16 cellular contexts compared by ENCODE assay signal in genomic region chr3:60076307-60076706, GRCh38.
DNase-seq lines count a peak whose midpoint lies in the region; ATAC-seq and TF ChIP-seq lines count a peak whose summit lies in the region.
"Had no signal": no experiment of that assay in that cellular context is flagged by ENCODE, and none has a peak within 500 bp of the region (broad histone marks: within the 10 kb centered on the region; RNA-seq: fewer than 3 reads in every experiment).

No MANE protein-coding gene starts in this region.

- peak overlapping the region; percentile 60 for H3K4me3 Mint-ChIP-seq in activated T-cell treated with anti-CD3 and anti-CD28 coated beads, Interleukin-2, amount 50 U/mL, for 4 hours
- H3K4me3 Mint-ChIP-seq: nephron progenitor cell had no signal

- H3K27ac ChIP-seq in OCI-LY1 (ENCODE audit: low read depth, low read length, poor library complexity, severe bottlenecking) (no peak overlapping the region), thoracic aorta (no peak overlapping the region)
- no peak overlapping the region for H3K27ac ChIP-seq in effector memory CD4-positive, alpha-beta T cell (ENCODE audit: insufficient read depth, low read length, poor library complexity, severe bottlenecking)
- H3K27ac ChIP-seq: SK-N-MC, skin epidermis had no signal

- no peak overlapping the region for H3K9ac ChIP-seq in OCI-LY1 (ENCODE audit: low read length)

- DNase-seq in activated T-cell treated with anti-CD3 and anti-CD28 coated beads, Interleukin-2, amount 50 U/mL, for 4 hours: no peak
- no peak for DNase-seq in activated T-cell treated with anti-CD3 and anti-CD28 coated beads for 4 hours
- DNase-seq in effector memory CD4-positive, alpha-beta T cell: no peak
- DNase-seq in thoracic aorta (ENCODE audit: low spot score): no peak
- no peak for DNase-seq in NCI-H69 (lab: John Stamatoyannopoulos, UW)
- no peak for DNase-seq in GM13976 (ENCODE audit: low spot score)
- DNase-seq: amniotic stem cell, foreskin melanocyte, NCI-H1417 treated with DMSO at 0.1 percent for 48 hours, NCI-H524 treated with DMSO at 0.1 percent for 48 hours, nephron progenitor cell, uterus had no signal

- H4K20me1 ChIP-seq in OCI-LY1 (ENCODE audit: insufficient read depth, low read length): no peaks in the 10 kb centered on the region

- no peaks in the 10 kb centered on the region for H3K9me3 Mint-ChIP-seq in activated T-cell treated with anti-CD3 and anti-CD28 coated beads, Interleukin-2, amount 50 U/mL, for 4 hours

- ATAC-seq in activated T-cell treated with anti-CD3 and anti-CD28 coated beads, Interleukin-2, amount 50 U/mL, for 4 hours: no peak
- no peak for ATAC-seq in thoracic aorta (ENCODE audit: insufficient number of reproducible peaks, low FRiP score, low read depth)
- ATAC-seq in HG03045 (IDR thresholded peaks at IDR 0.05; ENCODE audit: unreplicated experiment): no peak

- H3K27me3 ChIP-seq in OCI-LY1 (ENCODE audit: insufficient read depth, low read length) (no peaks in the 10 kb centered on the region), thoracic aorta (replicated peaks; ENCODE audit: insufficient read depth) (no peaks in the 10 kb centered on the region)
- H3K27me3 ChIP-seq in effector memory CD4-positive, alpha-beta T cell (replicated peaks; ENCODE audit: control insufficient read depth, insufficient read depth, low read length, poor library complexity, severe bottlenecking): no peaks in the 10 kb centered on the region
- H3K27me3 ChIP-seq: uterus had no signal

- TF ChIP-seq CTCF in OCI-LY1 (IDR thresholded peaks at IDR 0.05; ENCODE audit: low read length) (no peak), thoracic aorta (IDR thresholded peaks at IDR 0.05) (no peak), GM13976 (IDR thresholded peaks at IDR 0.05; ENCODE audit: borderline replicate concordance, control extremely low read depth, extremely low read depth, insufficient read depth, missing control alignments) (no peak)

- no peaks in the 10 kb centered on the region for H3F3A ChIP-seq in OCI-LY1 (ENCODE audit: insufficient read depth, low read length)

- H3K4me3 ChIP-seq in OCI-LY1 (ENCODE audit: low read depth, low read length, poor library complexity, severe bottlenecking) (peak overlapping the region; percentile 8), thoracic aorta (peak overlapping the region; percentile 31)
- peak overlapping the region; percentile 8 for H3K4me3 ChIP-seq in effector memory CD4-positive, alpha-beta T cell (ENCODE audit: insufficient read depth, low read depth, low read length, poor library complexity, severe bottlenecking)
- H3K4me3 ChIP-seq: SK-N-MC, skin epidermis, uterus had no signal

- peaks cover 4% of the 10 kb centered on the region for H3K36me3 Mint-ChIP-seq in activated T-cell treated with anti-CD3 and anti-CD28 coated beads, Interleukin-2, amount 50 U/mL, for 4 hours (ENCODE audit: insufficient read depth)

- no peak overlapping the region for H2AFZ ChIP-seq in OCI-LY1 (ENCODE audit: low read length)

- no peaks in the 10 kb centered on the region for H3K27me3 Mint-ChIP-seq in activated T-cell treated with anti-CD3 and anti-CD28 coated beads, Interleukin-2, amount 50 U/mL, for 4 hours (ENCODE audit: low read depth)

- in situ Hi-C loops in GM13976 (cut with MboI; ENCODE audit: low sequenced_read_pairs, unreplicated experiment): no loop called here

- H3K4me1 Mint-ChIP-seq in activated T-cell treated with anti-CD3 and anti-CD28 coated beads, Interleukin-2, amount 50 U/mL, for 4 hours (ENCODE audit: low read depth): peaks cover 68% of the 10 kb centered on the region

- H3K36me3 ChIP-seq in OCI-LY1 (ENCODE audit: insufficient read depth, low read length): no peaks in the 10 kb centered on the region
- H3K36me3 ChIP-seq in effector memory CD4-positive, alpha-beta T cell (ENCODE audit: control insufficient read depth, insufficient read depth, low read length): no peaks in the 10 kb centered on the region
- H3K36me3 ChIP-seq in thoracic aorta: no peaks in the 10 kb centered on the region
- H3K36me3 ChIP-seq: uterus had no signal

- H3K9me3 ChIP-seq in OCI-LY1 (ENCODE audit: low read length) (peaks cover 5% of the 10 kb centered on the region; the same call in 1 of the 2 replicates), thoracic aorta (peaks cover 5% of the 10 kb centered on the region)
- no peaks in the 10 kb centered on the region for H3K9me3 ChIP-seq in effector memory CD4-positive, alpha-beta T cell (ENCODE audit: control insufficient read depth, low read length)

- H3K4me2 ChIP-seq in OCI-LY1 (ENCODE audit: low read length): peak overlapping the region; percentile 37

- no peaks in the 10 kb centered on the region for H3K9me2 ChIP-seq in OCI-LY1 (ENCODE audit: low read depth, low read length)

- H3K4me1 ChIP-seq in OCI-LY1 (ENCODE audit: insufficient read depth, low read length, severe bottlenecking) (peaks cover 41% of the 10 kb centered on the region), thoracic aorta (ENCODE audit: control insufficient read depth in 1 of 2, low read depth in 2 of 2) (no peaks in the 10 kb centered on the region)
- H3K4me1 ChIP-seq in effector memory CD4-positive, alpha-beta T cell (ENCODE audit: control insufficient read depth, insufficient read depth, low read length, poor library complexity, severe bottlenecking): no peaks in the 10 kb centered on the region
- H3K4me1 ChIP-seq: uterus had no signal

- H3K79me2 ChIP-seq in OCI-LY1 (ENCODE audit: insufficient read depth, low read length): no peaks in the 10 kb centered on the region
